In the genomic region with DNA sequence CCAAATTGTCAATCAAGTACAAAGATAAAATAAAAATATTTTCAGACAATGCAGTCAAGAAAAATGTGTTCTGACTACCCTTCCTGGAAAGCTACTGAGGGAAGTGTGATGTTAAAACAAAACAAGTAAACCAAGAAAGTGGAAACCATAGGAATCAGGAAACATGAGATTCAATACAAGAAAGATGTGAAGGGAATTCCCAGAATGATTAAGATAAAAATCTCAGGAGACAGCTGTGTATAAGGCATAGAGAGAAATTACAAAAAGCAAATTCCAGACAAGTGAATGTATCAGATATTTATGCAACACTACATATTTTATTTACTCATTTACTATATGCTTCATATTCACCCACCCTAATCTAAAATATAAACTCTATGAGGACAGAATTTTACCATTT, we compare ENCODE assay signal across 1 cellular context.
TF ChIP-seq lines count a peak whose summit lies in the region.

No MANE protein-coding gene starts in this region.

TF ChIP-seq in endothelial cell of umbilical vein, 7 proteins besides CTCF, POLR2A, EP300 and RAD21 (continued from another document):
- no peak for TF ChIP-seq GATA2 (IDR thresholded peaks at IDR 0.05; ENCODE audit: insufficient read depth, insufficient read length, low read depth, low read length)
